In the genomic region with DNA sequence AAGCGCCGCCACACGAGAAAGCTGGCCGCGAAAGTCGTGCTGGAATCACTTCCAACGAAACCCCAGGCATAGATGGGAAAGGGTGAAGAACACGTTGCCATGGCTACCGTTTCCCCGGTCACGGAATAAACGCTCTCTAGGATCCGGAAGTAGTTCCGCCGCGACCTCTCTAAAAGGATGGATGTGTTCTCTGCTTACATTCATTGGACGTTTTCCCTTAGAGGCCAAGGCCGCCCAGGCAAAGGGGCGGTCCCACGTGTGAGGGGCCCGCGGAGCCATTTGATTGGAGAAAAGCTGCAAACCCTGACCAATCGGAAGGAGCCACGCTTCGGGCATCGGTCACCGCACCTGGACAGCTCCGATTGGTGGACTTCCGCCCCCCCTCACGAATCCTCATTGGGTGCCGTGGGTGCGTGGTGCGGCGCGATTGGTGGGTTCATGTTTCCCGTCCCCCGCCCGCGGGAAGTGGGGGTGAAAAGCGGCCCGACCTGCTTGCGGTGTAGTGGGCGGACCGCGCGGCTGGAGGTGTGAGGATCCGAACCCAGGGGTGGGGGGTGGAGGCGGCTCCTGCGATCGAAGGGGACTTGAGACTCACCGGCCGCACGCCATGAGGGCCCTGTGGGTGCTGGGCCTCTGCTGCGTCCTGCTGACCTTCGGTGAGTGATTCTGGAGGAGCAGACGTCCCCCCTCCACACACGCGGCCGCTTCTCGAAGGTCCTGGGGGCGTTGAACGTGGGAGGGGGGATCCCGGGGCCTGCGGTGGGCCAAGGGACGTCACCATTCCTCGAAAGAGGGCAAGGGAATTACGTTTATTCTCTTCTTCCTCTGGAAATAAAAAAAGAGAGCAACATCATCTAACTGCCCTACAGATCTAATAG, we compare ENCODE assay signal across 1 cellular context.
TF ChIP-seq lines count a peak whose summit lies in the region.

A gene (plus strand): TSS at position 502 of the 878 bp plus-strand sequence. CDS start 106 bp downstream, at position 608.

TF ChIP-seq in GM12878, 131 proteins besides CTCF, POLR2A, EP300 and RAD21 (continued from another document and continues in another):
- TF ChIP-seq, protein P1, sequence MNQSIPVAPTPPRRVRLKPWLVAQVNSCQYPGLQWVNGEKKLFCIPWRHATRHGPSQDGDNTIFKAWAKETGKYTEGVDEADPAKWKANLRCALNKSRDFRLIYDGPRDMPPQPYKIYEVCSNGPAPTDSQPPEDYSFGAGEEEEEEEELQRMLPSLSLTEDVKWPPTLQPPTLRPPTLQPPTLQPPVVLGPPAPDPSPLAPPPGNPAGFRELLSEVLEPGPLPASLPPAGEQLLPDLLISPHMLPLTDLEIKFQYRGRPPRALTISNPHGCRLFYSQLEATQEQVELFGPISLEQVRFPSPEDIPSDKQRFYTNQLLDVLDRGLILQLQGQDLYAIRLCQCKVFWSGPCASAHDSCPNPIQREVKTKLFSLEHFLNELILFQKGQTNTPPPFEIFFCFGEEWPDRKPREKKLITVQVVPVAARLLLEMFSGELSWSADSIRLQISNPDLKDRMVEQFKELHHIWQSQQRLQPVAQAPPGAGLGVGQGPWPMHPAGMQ (IDR thresholded peaks at IDR 0.05; ENCODE audit: borderline replicate concordance) = peak; percentile 9; the same call in 1 of the 2 replicates
- TF ChIP-seq FOXK2 (IDR thresholded peaks at IDR 0.05) (no peak), HDAC6 (IDR thresholded peaks at IDR 0.05; ENCODE audit: unreplicated experiment) (peak; percentile 56), KDM1A (IDR thresholded peaks at IDR 0.05; ENCODE audit: borderline replicate concordance) (no peak), NFXL1 (IDR thresholded peaks at IDR 0.05; ENCODE audit: borderline replicate concordance) (no peak), EED (IDR thresholded peaks at IDR 0.05; ENCODE audit: low read depth) (no peak), KLF5 (IDR thresholded peaks at IDR 0.05; ENCODE audit: partially characterized antibody) (peak; percentile 46), KAT2A (conservative IDR thresholded peaks at IDR 0.05; ENCODE audit: control insufficient read depth, low read depth, low read length) (no peak), TARDBP (IDR thresholded peaks at IDR 0.05; ENCODE audit: borderline replicate concordance) (peak; percentile 57; the same call in 1 of the 2 replicates), HDGF (IDR thresholded peaks at IDR 0.05) (peak; percentile 97), SMARCA5 (IDR thresholded peaks at IDR 0.05) (0 out of 2 replicates have a peak, but pooled peaks have one; percentile 65), NRF1 (conservative IDR thresholded peaks at IDR 0.05; ENCODE audit: low read depth, low read length) (0 out of 2 replicates have a peak, but pooled peaks have one; percentile 0), ZNF207 (IDR thresholded peaks at IDR 0.05; ENCODE audit: borderline replicate concordance) (peak; percentile 94), ZNF24 (IDR thresholded peaks at IDR 0.05) (no peak), TBL1XR1 (IDR thresholded peaks at IDR 0.05; ENCODE audit: low read depth, low read length) (peak; percentile 20; the same call in 1 of the 2 replicates), GABPA (IDR thresholded peaks at IDR 0.05; ENCODE audit: low read depth) (peak; percentile 94), IKZF2 (IDR thresholded peaks at IDR 0.05) (peak; percentile 30 to 54; a peak in 2 of 4 replicates), DPF2 (IDR thresholded peaks at IDR 0.05) (peak; percentile 88), CHD1 (IDR thresholded peaks at IDR 0.05; ENCODE audit: low read depth, low read length) (no peak; the same call in 1 of the 2 replicates), IKZF1 (conservative IDR thresholded peaks at IDR 0.05) (peak; percentile 80), WRNIP1 (IDR thresholded peaks at IDR 0.05; ENCODE audit: borderline replicate concordance, low read depth, low read length) (no peak; the same call in 1 of the 2 replicates), CHD2 (IDR thresholded peaks at IDR 0.05; ENCODE audit: borderline replicate concordance, low read depth, low read length) (peak; percentile 94), SMAD1 (IDR thresholded peaks at IDR 0.05; ENCODE audit: low read depth, partially characterized antibody) (peak; percentile 74), ESRRA (IDR thresholded peaks at IDR 0.05; ENCODE audit: low read length) (0 out of 2 replicates have a peak, but pooled peaks have one; percentile 5), RUNX3 (IDR thresholded peaks at IDR 0.05; ENCODE audit: low read length) (peak; percentile 91), BCL11A (IDR thresholded peaks at IDR 0.05; ENCODE audit: low read depth, low read length) (peak; percentile 77), POLR2AphosphoS2 (IDR thresholded peaks at IDR 0.05; ENCODE audit: low read depth, low read length) (peak; percentile 73), FOXM1 (IDR thresholded peaks at IDR 0.05; ENCODE audit: low read depth, low read length) (peak; percentile 92; the same call in 1 of the 2 replicates), MXI1 (IDR thresholded peaks at IDR 0.05; ENCODE audit: low read depth, low read length) (peak; percentile 98)
- TF ChIP-seq, protein P2, sequence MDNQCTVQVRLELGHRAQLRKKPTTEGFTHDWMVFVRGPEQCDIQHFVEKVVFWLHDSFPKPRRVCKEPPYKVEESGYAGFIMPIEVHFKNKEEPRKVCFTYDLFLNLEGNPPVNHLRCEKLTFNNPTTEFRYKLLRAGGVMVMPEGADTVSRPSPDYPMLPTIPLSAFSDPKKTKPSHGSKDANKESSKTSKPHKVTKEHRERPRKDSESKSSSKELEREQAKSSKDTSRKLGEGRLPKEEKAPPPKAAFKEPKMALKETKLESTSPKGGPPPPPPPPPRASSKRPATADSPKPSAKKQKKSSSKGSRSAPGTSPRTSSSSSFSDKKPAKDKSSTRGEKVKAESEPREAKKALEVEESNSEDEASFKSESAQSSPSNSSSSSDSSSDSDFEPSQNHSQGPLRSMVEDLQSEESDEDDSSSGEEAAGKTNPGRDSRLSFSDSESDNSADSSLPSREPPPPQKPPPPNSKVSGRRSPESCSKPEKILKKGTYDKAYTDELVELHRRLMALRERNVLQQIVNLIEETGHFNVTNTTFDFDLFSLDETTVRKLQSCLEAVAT (IDR thresholded peaks at IDR 0.05) = peak; percentile 89
- TF ChIP-seq, protein P3, sequence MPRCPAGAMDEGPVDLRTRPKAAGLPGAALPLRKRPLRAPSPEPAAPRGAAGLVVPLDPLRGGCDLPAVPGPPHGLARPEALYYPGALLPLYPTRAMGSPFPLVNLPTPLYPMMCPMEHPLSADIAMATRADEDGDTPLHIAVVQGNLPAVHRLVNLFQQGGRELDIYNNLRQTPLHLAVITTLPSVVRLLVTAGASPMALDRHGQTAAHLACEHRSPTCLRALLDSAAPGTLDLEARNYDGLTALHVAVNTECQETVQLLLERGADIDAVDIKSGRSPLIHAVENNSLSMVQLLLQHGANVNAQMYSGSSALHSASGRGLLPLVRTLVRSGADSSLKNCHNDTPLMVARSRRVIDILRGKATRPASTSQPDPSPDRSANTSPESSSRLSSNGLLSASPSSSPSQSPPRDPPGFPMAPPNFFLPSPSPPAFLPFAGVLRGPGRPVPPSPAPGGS (IDR thresholded peaks at IDR 0.05; ENCODE audit: borderline replicate concordance, insufficient read depth, low read depth, low read length, poor library complexity, severe bottlenecking) = peak; percentile 35
- TF ChIP-seq, protein P4, sequence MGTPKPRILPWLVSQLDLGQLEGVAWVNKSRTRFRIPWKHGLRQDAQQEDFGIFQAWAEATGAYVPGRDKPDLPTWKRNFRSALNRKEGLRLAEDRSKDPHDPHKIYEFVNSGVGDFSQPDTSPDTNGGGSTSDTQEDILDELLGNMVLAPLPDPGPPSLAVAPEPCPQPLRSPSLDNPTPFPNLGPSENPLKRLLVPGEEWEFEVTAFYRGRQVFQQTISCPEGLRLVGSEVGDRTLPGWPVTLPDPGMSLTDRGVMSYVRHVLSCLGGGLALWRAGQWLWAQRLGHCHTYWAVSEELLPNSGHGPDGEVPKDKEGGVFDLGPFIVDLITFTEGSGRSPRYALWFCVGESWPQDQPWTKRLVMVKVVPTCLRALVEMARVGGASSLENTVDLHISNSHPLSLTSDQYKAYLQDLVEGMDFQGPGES (IDR thresholded peaks at IDR 0.05) = peak; percentile 92
- TF ChIP-seq, protein P5, sequence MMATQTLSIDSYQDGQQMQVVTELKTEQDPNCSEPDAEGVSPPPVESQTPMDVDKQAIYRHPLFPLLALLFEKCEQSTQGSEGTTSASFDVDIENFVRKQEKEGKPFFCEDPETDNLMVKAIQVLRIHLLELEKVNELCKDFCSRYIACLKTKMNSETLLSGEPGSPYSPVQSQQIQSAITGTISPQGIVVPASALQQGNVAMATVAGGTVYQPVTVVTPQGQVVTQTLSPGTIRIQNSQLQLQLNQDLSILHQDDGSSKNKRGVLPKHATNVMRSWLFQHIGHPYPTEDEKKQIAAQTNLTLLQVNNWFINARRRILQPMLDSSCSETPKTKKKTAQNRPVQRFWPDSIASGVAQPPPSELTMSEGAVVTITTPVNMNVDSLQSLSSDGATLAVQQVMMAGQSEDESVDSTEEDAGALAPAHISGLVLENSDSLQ (IDR thresholded peaks at IDR 0.05) = peak; percentile 61
- TF ChIP-seq, protein P6, sequence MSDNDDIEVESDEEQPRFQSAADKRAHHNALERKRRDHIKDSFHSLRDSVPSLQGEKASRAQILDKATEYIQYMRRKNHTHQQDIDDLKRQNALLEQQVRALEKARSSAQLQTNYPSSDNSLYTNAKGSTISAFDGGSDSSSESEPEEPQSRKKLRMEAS (IDR thresholded peaks at IDR 0.05; ENCODE audit: low read depth, low read length) = peak; percentile 61; the same call in 1 of the 2 replicates
- TF ChIP-seq, protein P7, sequence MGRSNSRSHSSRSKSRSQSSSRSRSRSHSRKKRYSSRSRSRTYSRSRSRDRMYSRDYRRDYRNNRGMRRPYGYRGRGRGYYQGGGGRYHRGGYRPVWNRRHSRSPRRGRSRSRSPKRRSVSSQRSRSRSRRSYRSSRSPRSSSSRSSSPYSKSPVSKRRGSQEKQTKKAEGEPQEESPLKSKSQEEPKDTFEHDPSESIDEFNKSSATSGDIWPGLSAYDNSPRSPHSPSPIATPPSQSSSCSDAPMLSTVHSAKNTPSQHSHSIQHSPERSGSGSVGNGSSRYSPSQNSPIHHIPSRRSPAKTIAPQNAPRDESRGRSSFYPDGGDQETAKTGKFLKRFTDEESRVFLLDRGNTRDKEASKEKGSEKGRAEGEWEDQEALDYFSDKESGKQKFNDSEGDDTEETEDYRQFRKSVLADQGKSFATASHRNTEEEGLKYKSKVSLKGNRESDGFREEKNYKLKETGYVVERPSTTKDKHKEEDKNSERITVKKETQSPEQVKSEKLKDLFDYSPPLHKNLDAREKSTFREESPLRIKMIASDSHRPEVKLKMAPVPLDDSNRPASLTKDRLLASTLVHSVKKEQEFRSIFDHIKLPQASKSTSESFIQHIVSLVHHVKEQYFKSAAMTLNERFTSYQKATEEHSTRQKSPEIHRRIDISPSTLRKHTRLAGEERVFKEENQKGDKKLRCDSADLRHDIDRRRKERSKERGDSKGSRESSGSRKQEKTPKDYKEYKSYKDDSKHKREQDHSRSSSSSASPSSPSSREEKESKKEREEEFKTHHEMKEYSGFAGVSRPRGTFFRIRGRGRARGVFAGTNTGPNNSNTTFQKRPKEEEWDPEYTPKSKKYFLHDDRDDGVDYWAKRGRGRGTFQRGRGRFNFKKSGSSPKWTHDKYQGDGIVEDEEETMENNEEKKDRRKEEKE (IDR thresholded peaks at IDR 0.05) = no peak
- TF ChIP-seq, protein P8, sequence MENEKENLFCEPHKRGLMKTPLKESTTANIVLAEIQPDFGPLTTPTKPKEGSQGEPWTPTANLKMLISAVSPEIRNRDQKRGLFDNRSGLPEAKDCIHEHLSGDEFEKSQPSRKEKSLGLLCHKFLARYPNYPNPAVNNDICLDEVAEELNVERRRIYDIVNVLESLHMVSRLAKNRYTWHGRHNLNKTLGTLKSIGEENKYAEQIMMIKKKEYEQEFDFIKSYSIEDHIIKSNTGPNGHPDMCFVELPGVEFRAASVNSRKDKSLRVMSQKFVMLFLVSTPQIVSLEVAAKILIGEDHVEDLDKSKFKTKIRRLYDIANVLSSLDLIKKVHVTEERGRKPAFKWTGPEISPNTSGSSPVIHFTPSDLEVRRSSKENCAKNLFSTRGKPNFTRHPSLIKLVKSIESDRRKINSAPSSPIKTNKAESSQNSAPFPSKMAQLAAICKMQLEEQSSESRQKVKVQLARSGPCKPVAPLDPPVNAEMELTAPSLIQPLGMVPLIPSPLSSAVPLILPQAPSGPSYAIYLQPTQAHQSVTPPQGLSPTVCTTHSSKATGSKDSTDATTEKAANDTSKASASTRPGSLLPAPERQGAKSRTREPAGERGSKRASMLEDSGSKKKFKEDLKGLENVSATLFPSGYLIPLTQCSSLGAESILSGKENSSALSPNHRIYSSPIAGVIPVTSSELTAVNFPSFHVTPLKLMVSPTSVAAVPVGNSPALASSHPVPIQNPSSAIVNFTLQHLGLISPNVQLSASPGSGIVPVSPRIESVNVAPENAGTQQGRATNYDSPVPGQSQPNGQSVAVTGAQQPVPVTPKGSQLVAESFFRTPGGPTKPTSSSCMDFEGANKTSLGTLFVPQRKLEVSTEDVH (IDR thresholded peaks at IDR 0.05; ENCODE audit: low read depth, partially characterized antibody) = peak; percentile 19
- TF ChIP-seq, protein P9, sequence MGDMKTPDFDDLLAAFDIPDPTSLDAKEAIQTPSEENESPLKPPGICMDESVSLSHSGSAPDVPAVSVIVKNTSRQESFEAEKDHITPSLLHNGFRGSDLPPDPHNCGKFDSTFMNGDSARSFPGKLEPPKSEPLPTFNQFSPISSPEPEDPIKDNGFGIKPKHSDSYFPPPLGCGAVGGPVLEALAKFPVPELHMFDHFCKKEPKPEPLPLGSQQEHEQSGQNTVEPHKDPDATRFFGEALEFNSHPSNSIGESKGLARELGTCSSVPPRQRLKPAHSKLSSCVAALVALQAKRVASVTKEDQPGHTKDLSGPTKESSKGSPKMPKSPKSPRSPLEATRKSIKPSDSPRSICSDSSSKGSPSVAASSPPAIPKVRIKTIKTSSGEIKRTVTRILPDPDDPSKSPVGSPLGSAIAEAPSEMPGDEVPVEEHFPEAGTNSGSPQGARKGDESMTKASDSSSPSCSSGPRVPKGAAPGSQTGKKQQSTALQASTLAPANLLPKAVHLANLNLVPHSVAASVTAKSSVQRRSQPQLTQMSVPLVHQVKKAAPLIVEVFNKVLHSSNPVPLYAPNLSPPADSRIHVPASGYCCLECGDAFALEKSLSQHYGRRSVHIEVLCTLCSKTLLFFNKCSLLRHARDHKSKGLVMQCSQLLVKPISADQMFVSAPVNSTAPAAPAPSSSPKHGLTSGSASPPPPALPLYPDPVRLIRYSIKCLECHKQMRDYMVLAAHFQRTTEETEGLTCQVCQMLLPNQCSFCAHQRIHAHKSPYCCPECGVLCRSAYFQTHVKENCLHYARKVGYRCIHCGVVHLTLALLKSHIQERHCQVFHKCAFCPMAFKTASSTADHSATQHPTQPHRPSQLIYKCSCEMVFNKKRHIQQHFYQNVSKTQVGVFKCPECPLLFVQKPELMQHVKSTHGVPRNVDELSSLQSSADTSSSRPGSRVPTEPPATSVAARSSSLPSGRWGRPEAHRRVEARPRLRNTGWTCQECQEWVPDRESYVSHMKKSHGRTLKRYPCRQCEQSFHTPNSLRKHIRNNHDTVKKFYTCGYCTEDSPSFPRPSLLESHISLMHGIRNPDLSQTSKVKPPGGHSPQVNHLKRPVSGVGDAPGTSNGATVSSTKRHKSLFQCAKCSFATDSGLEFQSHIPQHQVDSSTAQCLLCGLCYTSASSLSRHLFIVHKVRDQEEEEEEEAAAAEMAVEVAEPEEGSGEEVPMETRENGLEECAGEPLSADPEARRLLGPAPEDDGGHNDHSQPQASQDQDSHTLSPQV (IDR thresholded peaks at IDR 0.05) = no peak
- TF ChIP-seq, protein P10, sequence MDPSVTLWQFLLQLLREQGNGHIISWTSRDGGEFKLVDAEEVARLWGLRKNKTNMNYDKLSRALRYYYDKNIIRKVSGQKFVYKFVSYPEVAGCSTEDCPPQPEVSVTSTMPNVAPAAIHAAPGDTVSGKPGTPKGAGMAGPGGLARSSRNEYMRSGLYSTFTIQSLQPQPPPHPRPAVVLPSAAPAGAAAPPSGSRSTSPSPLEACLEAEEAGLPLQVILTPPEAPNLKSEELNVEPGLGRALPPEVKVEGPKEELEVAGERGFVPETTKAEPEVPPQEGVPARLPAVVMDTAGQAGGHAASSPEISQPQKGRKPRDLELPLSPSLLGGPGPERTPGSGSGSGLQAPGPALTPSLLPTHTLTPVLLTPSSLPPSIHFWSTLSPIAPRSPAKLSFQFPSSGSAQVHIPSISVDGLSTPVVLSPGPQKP (IDR thresholded peaks at IDR 0.05; ENCODE audit: low read depth, low read length) = no peak; the same call in 1 of the 2 replicates
